ENCODE assay signal across 16 cellular contexts in the genomic region with DNA sequence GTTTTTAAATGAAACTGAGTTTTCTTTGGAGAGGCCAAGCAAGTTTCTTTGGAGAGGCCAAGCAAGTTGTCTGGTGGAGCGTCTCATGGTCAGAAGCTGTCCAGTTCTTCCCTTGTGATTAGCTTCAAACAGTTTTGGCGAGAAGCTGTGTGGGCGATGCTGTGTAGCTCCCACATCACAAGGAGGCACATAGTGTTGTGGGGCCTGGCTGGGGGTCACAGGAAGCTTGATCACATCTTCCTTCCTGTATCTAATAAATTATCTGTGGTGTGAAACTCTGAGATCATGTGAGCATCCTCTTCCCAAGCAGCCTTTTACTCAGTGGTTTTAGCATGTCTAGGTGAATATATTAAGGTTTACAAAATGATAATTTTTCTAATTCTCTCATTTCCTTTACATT. TPM values are rescaled to one million over a fixed set of nuclear protein-coding genes. Genes with fewer than 3 reads are reported as not detected.
DNase-seq lines count a peak whose midpoint lies in the region; ATAC-seq, FAIRE-seq and TF ChIP-seq lines count a peak whose summit lies in the region.
"Had no signal": no experiment of that assay in that cellular context is flagged by ENCODE, and none has a peak within 500 bp of the region (broad histone marks: within the 10 kb centered on the region; RNA-seq: fewer than 3 reads in every experiment).

No MANE protein-coding gene starts in this region.

- H3K27me3 Mint-ChIP-seq in activated naive CD8-positive, alpha-beta T cell treated with anti-CD3 and anti-CD28 coated beads for 36 hours, result no peaks in the 10 kb centered on the region
- peaks cover 6% of the 10 kb centered on the region for H3K27me3 Mint-ChIP-seq in activated naive CD8-positive, alpha-beta T cell treated with anti-CD3 and anti-CD28 coated beads, Interleukin-2, amount 50 U/mL, for 24 hours
- H3K27me3 Mint-ChIP-seq in activated CD8-positive, alpha-beta T cell treated with anti-CD3 and anti-CD28 coated beads for 36 hours, result no peaks in the 10 kb centered on the region

- H3K4me1 Mint-ChIP-seq in activated naive CD8-positive, alpha-beta T cell treated with anti-CD3 and anti-CD28 coated beads for 36 hours, result peaks cover 8% of the 10 kb centered on the region
- peaks cover 11% of the 10 kb centered on the region for H3K4me1 Mint-ChIP-seq in activated naive CD8-positive, alpha-beta T cell treated with anti-CD3 and anti-CD28 coated beads, Interleukin-2, amount 50 U/mL, for 24 hours
- peaks cover 12% of the 10 kb centered on the region for H3K4me1 Mint-ChIP-seq in activated CD8-positive, alpha-beta T cell treated with anti-CD3 and anti-CD28 coated beads for 36 hours (ENCODE audit: low read depth)

- CTCF ChIA-PET in activated CD8-positive, alpha-beta T cell treated with anti-CD3 and anti-CD28 coated beads for 36 hours (lab: Charles Lee), result interaction anchor here (0.7 to 2.1 kb wide), 10 partner anchors 9 to 79 kb away, joined by 3 to 8 read pairs (median 4); partner anchors contain the start of gene SPECC1

- no peak for TF ChIP-seq CTCF in activated CD8-positive, alpha-beta T cell treated with anti-CD3 and anti-CD28 coated beads for 36 hours (IDR thresholded peaks at IDR 0.05)

- POLR2A ChIA-PET in activated CD8-positive, alpha-beta T cell treated with anti-CD3 and anti-CD28 coated beads for 36 hours (lab: Charles Lee), result interaction anchor here (0.6 kb wide), 3 partner anchors 21 to 136 kb away, joined by 3 to 4 read pairs (median 3); no protein-coding TSS in a partner anchor

- no peak for ATAC-seq in activated naive CD8-positive, alpha-beta T cell treated with anti-CD3 and anti-CD28 coated beads, Interleukin-2, amount 50 U/mL, for 24 hours
- peak; percentile 68 for ATAC-seq in activated CD8-positive, alpha-beta T cell treated with anti-CD3 and anti-CD28 coated beads for 36 hours
- ATAC-seq: K562 had no signal

- H3K36me3 Mint-ChIP-seq in activated naive CD8-positive, alpha-beta T cell treated with anti-CD3 and anti-CD28 coated beads for 36 hours, result no peaks in the 10 kb centered on the region
- H3K36me3 Mint-ChIP-seq in activated naive CD8-positive, alpha-beta T cell treated with anti-CD3 and anti-CD28 coated beads, Interleukin-2, amount 50 U/mL, for 24 hours (ENCODE audit: low read depth), result no peaks in the 10 kb centered on the region
- H3K36me3 Mint-ChIP-seq in activated CD8-positive, alpha-beta T cell treated with anti-CD3 and anti-CD28 coated beads for 36 hours (ENCODE audit: low read depth), result no peaks in the 10 kb centered on the region

- intact Hi-C loops in activated CD8-positive, alpha-beta T cell treated with anti-CD3 and anti-CD28 coated beads for 36 hours (cut with micrococcal nuclease), result loop anchor here (10.0 kb wide), 1 partner anchor 58 kb away; no protein-coding TSS in a partner anchor

- FAIRE-seq in frontal cortex (lab: Jason Lieb, UNC), result no peak
- FAIRE-seq: G401.6, K562 had no signal

- H3K9me3 Mint-ChIP-seq in activated naive CD8-positive, alpha-beta T cell treated with anti-CD3 and anti-CD28 coated beads for 36 hours, result no peaks in the 10 kb centered on the region
- H3K9me3 Mint-ChIP-seq in activated naive CD8-positive, alpha-beta T cell treated with anti-CD3 and anti-CD28 coated beads, Interleukin-2, amount 50 U/mL, for 24 hours, result no peaks in the 10 kb centered on the region
- H3K9me3 Mint-ChIP-seq in activated CD8-positive, alpha-beta T cell treated with anti-CD3 and anti-CD28 coated beads for 36 hours, result no peaks in the 10 kb centered on the region

- no peak overlapping the region for H3K4me3 Mint-ChIP-seq in activated naive CD8-positive, alpha-beta T cell treated with anti-CD3 and anti-CD28 coated beads for 36 hours
- H3K4me3 Mint-ChIP-seq in activated naive CD8-positive, alpha-beta T cell treated with anti-CD3 and anti-CD28 coated beads, Interleukin-2, amount 50 U/mL, for 24 hours, result no peak overlapping the region
- no peak overlapping the region for H3K4me3 Mint-ChIP-seq in activated CD8-positive, alpha-beta T cell treated with anti-CD3 and anti-CD28 coated beads for 36 hours

- no peak overlapping the region for H3K27ac Mint-ChIP-seq in activated naive CD8-positive, alpha-beta T cell treated with anti-CD3 and anti-CD28 coated beads for 36 hours
- H3K27ac Mint-ChIP-seq in activated naive CD8-positive, alpha-beta T cell treated with anti-CD3 and anti-CD28 coated beads, Interleukin-2, amount 50 U/mL, for 24 hours, result no peak overlapping the region
- peak overlapping the region; percentile 47 for H3K27ac Mint-ChIP-seq in activated CD8-positive, alpha-beta T cell treated with anti-CD3 and anti-CD28 coated beads for 36 hours

- DNase-seq in activated naive CD8-positive, alpha-beta T cell treated with anti-CD3 and anti-CD28 coated beads for 36 hours, result peak; percentile 6
- no peak for DNase-seq in activated naive CD8-positive, alpha-beta T cell treated with anti-CD3 and anti-CD28 coated beads, Interleukin-2, amount 50 U/mL, for 24 hours
- DNase-seq in activated CD8-positive, alpha-beta T cell treated with anti-CD3 and anti-CD28 coated beads for 36 hours, result peak; percentile 65
- DNase-seq in left kidney (ENCODE audit: low read depth, low spot score), result peak; percentile 5
- DNase-seq in pons (ENCODE audit: low spot score), result no peak
- no peak for DNase-seq in frontal cortex (ENCODE audit: low spot score in 2 of 2)
- no peak for DNase-seq in activated naive CD4-positive, alpha-beta T cell treated with anti-CD3 and anti-CD28 coated beads, Interleukin-2, amount 50 U/mL, for 16 hours
- DNase-seq: COR-L47, DMS 273 treated with DMSO at 0.1 percent for 48 hours, NCI-H1105 treated with DMSO at 0.1 percent for 48 hours, NCI-H1694 treated with DMSO at 0.1 percent for 48 hours, NCI-H510A, NCI-H774, SHP77 treated with DMSO at 0.1 percent for 48 hours had no signal

RNA-seq across cellular contexts. Expression of gene SPECC1, which starts 33.9 kb away (rescaled TPM):
- 1 to 10 TPM; 6.6 to 7.3 TPM for total RNA-seq in activated naive CD8-positive, alpha-beta T cell treated with anti-CD3 and anti-CD28 coated beads for 36 hours
- total RNA-seq in activated CD8-positive, alpha-beta T cell treated with anti-CD3 and anti-CD28 coated beads for 36 hours, result 10 to 100 TPM in 1 of 2 experiments, 1 to 10 TPM in 1; 9.9 to 10.3 TPM
- total RNA-seq in frontal cortex, result 55.4 TPM

Comparison
In these comparisons a context has a peak if more than half of its experiments do, and no peak if none do; other contexts are left out.
1. DNase-seq: peak in activated naive CD8-positive, alpha-beta T cell treated with anti-CD3 and anti-CD28 coated beads for 36 hours (single experiment), activated CD8-positive, alpha-beta T cell treated with anti-CD3 and anti-CD28 coated beads for 36 hours (single experiment) and left kidney (single experiment); none in activated naive CD8-positive, alpha-beta T cell treated with anti-CD3 and anti-CD28 coated beads, Interleukin-2, amount 50 U/mL, for 24 hours (single experiment), pons (single experiment), frontal cortex (0 of 2) and activated naive CD4-positive, alpha-beta T cell treated with anti-CD3 and anti-CD28 coated beads, Interleukin-2, amount 50 U/mL, for 16 hours (single experiment).